Comparison of ENCODE assay signal across 11 cellular contexts in genomic region chr6:119586250-119586882, GRCh38.
A peak's percentile ranks its signal among the peaks of the same experiment; 100 is the strongest.
DNase-seq lines count a peak whose midpoint lies in the region; ATAC-seq and TF ChIP-seq lines count a peak whose summit lies in the region.
"Had no signal": no experiment of that assay in that cellular context is flagged by ENCODE, and none has a peak within 500 bp of the region (broad histone marks: within the 10 kb centered on the region; RNA-seq: fewer than 3 reads in every experiment).

No MANE protein-coding gene starts in this region.

- no peaks in the 10 kb centered on the region for H3K27me3 Mint-ChIP-seq in neural progenitor cell (ENCODE audit: insufficient read depth, low read depth)

- TF ChIP-seq CTCF in neural progenitor cell (IDR thresholded peaks at IDR 0.05), result no peak

- H3K4me2 ChIP-seq in neural progenitor cell, result no peak overlapping the region

- DNase-seq in middle frontal gyrus (ENCODE audit: extremely low spot score, low spot score), result peak; percentile 36
- DNase-seq in GDM1 (lab: John Stamatoyannopoulos, UW), result no peak
- DNase-seq in neural progenitor cell (ENCODE audit: low spot score), result no peak
- DNase-seq in Kasumi-1 (lab: John Stamatoyannopoulos, UW), result no peak
- DNase-seq: activated CD4-positive, alpha-beta T cell treated with anti-CD3 and anti-CD28 coated beads, Interleukin-2, amount 50 U/mL, for 4 hours; NCI-H1436 treated with DMSO at 0.1 percent for 48 hours had no signal

- no peaks in the 10 kb centered on the region for H4K20me1 ChIP-seq in neural progenitor cell (ENCODE audit: low read depth)

- H3K4me1 Mint-ChIP-seq in neural progenitor cell, result peaks cover 4% of the 10 kb centered on the region

- no peaks in the 10 kb centered on the region for H3K9me3 Mint-ChIP-seq in neural progenitor cell
- H3K9me3 Mint-ChIP-seq: activated naive CD4-positive, alpha-beta T cell treated with anti-CD3 and anti-CD28 coated beads, Interleukin-2, amount 50 U/mL, for 72 hours had no signal

- no peak overlapping the region for H3K4me3 Mint-ChIP-seq in neural progenitor cell

- no peaks in the 10 kb centered on the region for H3F3A ChIP-seq in neural progenitor cell (ENCODE audit: low read depth)

- no peaks in the 10 kb centered on the region for H3K27me3 ChIP-seq in neural progenitor cell

- H2AFZ ChIP-seq in neural progenitor cell (replicated peaks), result no peak overlapping the region

- H3K27ac Mint-ChIP-seq in neural progenitor cell, result no peak overlapping the region
- H3K27ac Mint-ChIP-seq: activated naive CD4-positive, alpha-beta T cell treated with anti-CD3 and anti-CD28 coated beads, Interleukin-2, amount 50 U/mL, for 72 hours had no signal

- H3K4me1 ChIP-seq in neural progenitor cell, result peaks cover 16% of the 10 kb centered on the region

- no peak overlapping the region for H3K4me3 ChIP-seq in neural progenitor cell
- H3K4me3 ChIP-seq: HAP-1 had no signal

- no peaks in the 10 kb centered on the region for H3K36me3 ChIP-seq in neural progenitor cell
- H3K36me3 ChIP-seq: HAP-1 had no signal

- peak; percentile 72 for ATAC-seq in GM18909 (IDR thresholded peaks at IDR 0.05; ENCODE audit: poor library complexity, unreplicated experiment)
- ATAC-seq in GM21717 (IDR thresholded peaks at IDR 0.05; ENCODE audit: unreplicated experiment), result peak; percentile 99
- ATAC-seq in HG03196 (IDR thresholded peaks at IDR 0.05; ENCODE audit: unreplicated experiment), result peak; percentile 80
- ATAC-seq: activated naive CD4-positive, alpha-beta T cell treated with anti-CD3 and anti-CD28 coated beads, Interleukin-2, amount 50 U/mL, for 72 hours had no signal

- no peaks in the 10 kb centered on the region for H3K79me2 ChIP-seq in neural progenitor cell (ENCODE audit: low read depth)

- H3K36me3 Mint-ChIP-seq in neural progenitor cell, result no peaks in the 10 kb centered on the region
- H3K36me3 Mint-ChIP-seq: activated naive CD4-positive, alpha-beta T cell treated with anti-CD3 and anti-CD28 coated beads, Interleukin-2, amount 50 U/mL, for 72 hours had no signal

- H3K27ac ChIP-seq in neural progenitor cell, result no peak overlapping the region

- no peaks in the 10 kb centered on the region for H3K9me3 ChIP-seq in neural progenitor cell (ENCODE audit: low read depth)
- H3K9me3 ChIP-seq: HAP-1 had no signal

- no peak overlapping the region for H3K9ac ChIP-seq in neural progenitor cell
